Comparison of ENCODE assay signal across 1 cellular context in genomic region chr1:160742428-160743127, GRCh38.
TF ChIP-seq lines count a peak whose summit lies in the region.

No MANE protein-coding gene starts in this region.

TF ChIP-seq in GM12878, 131 proteins besides CTCF, POLR2A, EP300 and RAD21:
- TF ChIP-seq ETV6 (conservative IDR thresholded peaks at IDR 0.05 in 1 of 2, IDR thresholded peaks at IDR 0.05 in 1 of 2; ENCODE audit: borderline replicate concordance in 1 of 2, low read depth in 1 of 2), result no peak
- TF ChIP-seq CBFB (IDR thresholded peaks at IDR 0.05; ENCODE audit: low read depth), result 0 out of 2 replicates have a peak, but pooled peaks have one; percentile 4
- no peak for TF ChIP-seq FOXM1 (IDR thresholded peaks at IDR 0.05; ENCODE audit: low read depth, low read length)
- TF ChIP-seq RUNX3 (IDR thresholded peaks at IDR 0.05; ENCODE audit: low read length), result peak; percentile 62
- 0 out of 2 replicates have a peak, but pooled peaks have one; percentile 6 for TF ChIP-seq BMI1 (IDR thresholded peaks at IDR 0.05; ENCODE audit: borderline replicate concordance)
- TF ChIP-seq POLR2AphosphoS2 (IDR thresholded peaks at IDR 0.05; ENCODE audit: low read depth, low read length), result peak; percentile 11; the same call in 1 of the 2 replicates
- TF ChIP-seq NFYA (IDR thresholded peaks at IDR 0.05; ENCODE audit: borderline replicate concordance, low read depth, low read length), result no peak
- TF ChIP-seq, protein P1, sequence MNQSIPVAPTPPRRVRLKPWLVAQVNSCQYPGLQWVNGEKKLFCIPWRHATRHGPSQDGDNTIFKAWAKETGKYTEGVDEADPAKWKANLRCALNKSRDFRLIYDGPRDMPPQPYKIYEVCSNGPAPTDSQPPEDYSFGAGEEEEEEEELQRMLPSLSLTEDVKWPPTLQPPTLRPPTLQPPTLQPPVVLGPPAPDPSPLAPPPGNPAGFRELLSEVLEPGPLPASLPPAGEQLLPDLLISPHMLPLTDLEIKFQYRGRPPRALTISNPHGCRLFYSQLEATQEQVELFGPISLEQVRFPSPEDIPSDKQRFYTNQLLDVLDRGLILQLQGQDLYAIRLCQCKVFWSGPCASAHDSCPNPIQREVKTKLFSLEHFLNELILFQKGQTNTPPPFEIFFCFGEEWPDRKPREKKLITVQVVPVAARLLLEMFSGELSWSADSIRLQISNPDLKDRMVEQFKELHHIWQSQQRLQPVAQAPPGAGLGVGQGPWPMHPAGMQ (IDR thresholded peaks at IDR 0.05; ENCODE audit: borderline replicate concordance), result no peak
- TF ChIP-seq POU2F2 (IDR thresholded peaks at IDR 0.05; ENCODE audit: borderline replicate concordance, low read depth, low read length), result no peak
- no peak for TF ChIP-seq ATF3 (IDR thresholded peaks at IDR 0.05; ENCODE audit: borderline replicate concordance, extremely low read depth, low read depth, low read length)
- 0 out of 2 replicates have a peak, but pooled peaks have one; percentile 6 for TF ChIP-seq EED (IDR thresholded peaks at IDR 0.05; ENCODE audit: low read depth)
- 0 out of 2 replicates have a peak, but pooled peaks have one; percentile 38 for TF ChIP-seq TCF12 (IDR thresholded peaks at IDR 0.05; ENCODE audit: low read depth, low read length)
- TF ChIP-seq BCLAF1 (IDR thresholded peaks at IDR 0.05), result no peak
- no peak for TF ChIP-seq MAX (IDR thresholded peaks at IDR 0.05; ENCODE audit: low read depth, low read length)
- TF ChIP-seq ESRRA (IDR thresholded peaks at IDR 0.05; ENCODE audit: low read length), result 0 out of 2 replicates have a peak, but pooled peaks have one; percentile 37
- no peak for TF ChIP-seq DPF2 (IDR thresholded peaks at IDR 0.05)
- TF ChIP-seq, protein P2, sequence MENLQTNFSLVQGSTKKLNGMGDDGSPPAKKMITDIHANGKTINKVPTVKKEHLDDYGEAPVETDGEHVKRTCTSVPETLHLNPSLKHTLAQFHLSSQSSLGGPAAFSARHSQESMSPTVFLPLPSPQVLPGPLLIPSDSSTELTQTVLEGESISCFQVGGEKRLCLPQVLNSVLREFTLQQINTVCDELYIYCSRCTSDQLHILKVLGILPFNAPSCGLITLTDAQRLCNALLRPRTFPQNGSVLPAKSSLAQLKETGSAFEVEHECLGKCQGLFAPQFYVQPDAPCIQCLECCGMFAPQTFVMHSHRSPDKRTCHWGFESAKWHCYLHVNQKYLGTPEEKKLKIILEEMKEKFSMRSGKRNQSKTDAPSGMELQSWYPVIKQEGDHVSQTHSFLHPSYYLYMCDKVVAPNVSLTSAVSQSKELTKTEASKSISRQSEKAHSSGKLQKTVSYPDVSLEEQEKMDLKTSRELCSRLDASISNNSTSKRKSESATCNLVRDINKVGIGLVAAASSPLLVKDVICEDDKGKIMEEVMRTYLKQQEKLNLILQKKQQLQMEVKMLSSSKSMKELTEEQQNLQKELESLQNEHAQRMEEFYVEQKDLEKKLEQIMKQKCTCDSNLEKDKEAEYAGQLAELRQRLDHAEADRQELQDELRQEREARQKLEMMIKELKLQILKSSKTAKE (IDR thresholded peaks at IDR 0.05; ENCODE audit: low read depth, poor library complexity, severe bottlenecking), result peak; percentile 9
- TF ChIP-seq NFIC (IDR thresholded peaks at IDR 0.05; ENCODE audit: low read depth, low read length), result no peak
- TF ChIP-seq, protein P3, sequence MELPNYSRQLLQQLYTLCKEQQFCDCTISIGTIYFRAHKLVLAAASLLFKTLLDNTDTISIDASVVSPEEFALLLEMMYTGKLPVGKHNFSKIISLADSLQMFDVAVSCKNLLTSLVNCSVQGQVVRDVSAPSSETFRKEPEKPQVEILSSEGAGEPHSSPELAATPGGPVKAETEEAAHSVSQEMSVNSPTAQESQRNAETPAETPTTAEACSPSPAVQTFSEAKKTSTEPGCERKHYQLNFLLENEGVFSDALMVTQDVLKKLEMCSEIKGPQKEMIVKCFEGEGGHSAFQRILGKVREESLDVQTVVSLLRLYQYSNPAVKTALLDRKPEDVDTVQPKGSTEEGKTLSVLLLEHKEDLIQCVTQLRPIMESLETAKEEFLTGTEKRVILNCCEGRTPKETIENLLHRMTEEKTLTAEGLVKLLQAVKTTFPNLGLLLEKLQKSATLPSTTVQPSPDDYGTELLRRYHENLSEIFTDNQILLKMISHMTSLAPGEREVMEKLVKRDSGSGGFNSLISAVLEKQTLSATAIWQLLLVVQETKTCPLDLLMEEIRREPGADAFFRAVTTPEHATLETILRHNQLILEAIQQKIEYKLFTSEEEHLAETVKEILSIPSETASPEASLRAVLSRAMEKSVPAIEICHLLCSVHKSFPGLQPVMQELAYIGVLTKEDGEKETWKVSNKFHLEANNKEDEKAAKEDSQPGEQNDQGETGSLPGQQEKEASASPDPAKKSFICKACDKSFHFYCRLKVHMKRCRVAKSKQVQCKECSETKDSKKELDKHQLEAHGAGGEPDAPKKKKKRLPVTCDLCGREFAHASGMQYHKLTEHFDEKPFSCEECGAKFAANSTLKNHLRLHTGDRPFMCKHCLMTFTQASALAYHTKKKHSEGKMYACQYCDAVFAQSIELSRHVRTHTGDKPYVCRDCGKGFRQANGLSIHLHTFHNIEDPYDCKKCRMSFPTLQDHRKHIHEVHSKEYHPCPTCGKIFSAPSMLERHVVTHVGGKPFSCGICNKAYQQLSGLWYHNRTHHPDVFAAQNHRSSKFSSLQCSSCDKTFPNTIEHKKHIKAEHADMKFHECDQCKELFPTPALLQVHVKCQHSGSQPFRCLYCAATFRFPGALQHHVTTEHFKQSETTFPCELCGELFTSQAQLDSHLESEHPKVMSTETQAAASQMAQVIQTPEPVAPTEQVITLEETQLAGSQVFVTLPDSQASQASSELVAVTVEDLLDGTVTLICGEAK (IDR thresholded peaks at IDR 0.05; ENCODE audit: borderline replicate concordance), result 0 out of 2 replicates have a peak, but pooled peaks have one; percentile 20
- TF ChIP-seq, protein P4, sequence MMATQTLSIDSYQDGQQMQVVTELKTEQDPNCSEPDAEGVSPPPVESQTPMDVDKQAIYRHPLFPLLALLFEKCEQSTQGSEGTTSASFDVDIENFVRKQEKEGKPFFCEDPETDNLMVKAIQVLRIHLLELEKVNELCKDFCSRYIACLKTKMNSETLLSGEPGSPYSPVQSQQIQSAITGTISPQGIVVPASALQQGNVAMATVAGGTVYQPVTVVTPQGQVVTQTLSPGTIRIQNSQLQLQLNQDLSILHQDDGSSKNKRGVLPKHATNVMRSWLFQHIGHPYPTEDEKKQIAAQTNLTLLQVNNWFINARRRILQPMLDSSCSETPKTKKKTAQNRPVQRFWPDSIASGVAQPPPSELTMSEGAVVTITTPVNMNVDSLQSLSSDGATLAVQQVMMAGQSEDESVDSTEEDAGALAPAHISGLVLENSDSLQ (IDR thresholded peaks at IDR 0.05), result no peak
- TF ChIP-seq ATF7 (IDR thresholded peaks at IDR 0.05; ENCODE audit: low read depth), result no peak; the same call in 1 of the 2 replicates
- TF ChIP-seq IKZF2 (IDR thresholded peaks at IDR 0.05), result peak; percentile 15 to 64; a peak in 3 of 4 replicates
- no peak for TF ChIP-seq NFXL1 (IDR thresholded peaks at IDR 0.05; ENCODE audit: borderline replicate concordance)
- peak; percentile 10; the same call in 1 of the 2 replicates for TF ChIP-seq IKZF1 (conservative IDR thresholded peaks at IDR 0.05)
- TF ChIP-seq ZBED1 (IDR thresholded peaks at IDR 0.05; ENCODE audit: borderline replicate concordance), result 0 out of 2 replicates have a peak, but pooled peaks have one; percentile 17
- TF ChIP-seq BACH1 (IDR thresholded peaks at IDR 0.05; ENCODE audit: borderline replicate concordance), result 0 out of 2 replicates have a peak, but pooled peaks have one; percentile 36
- 0 out of 2 replicates have a peak, but pooled peaks have one; percentile 9 for TF ChIP-seq SMARCA5 (IDR thresholded peaks at IDR 0.05)
- peak; percentile 5; the same call in 1 of the 2 replicates for TF ChIP-seq NR2F1 (conservative IDR thresholded peaks at IDR 0.05)
- TF ChIP-seq BCL11A (IDR thresholded peaks at IDR 0.05; ENCODE audit: low read depth, low read length), result 0 out of 2 replicates have a peak, but pooled peaks have one; percentile 3
- peak; percentile 21; the same call in 1 of the 2 replicates for TF ChIP-seq POLR2AphosphoS5 (IDR thresholded peaks at IDR 0.05; ENCODE audit: low read length)
- 0 out of 2 replicates have a peak, but pooled peaks have one; percentile 25 for TF ChIP-seq STAT3 (IDR thresholded peaks at IDR 0.05; ENCODE audit: low read depth, low read length)
- no peak for TF ChIP-seq SREBF1 (IDR thresholded peaks at IDR 0.05; ENCODE audit: low read length)
- no peak for TF ChIP-seq PRDM15 (CRISPR knock-in tag; IDR thresholded peaks at IDR 0.05)
- TF ChIP-seq TCF3 (IDR thresholded peaks at IDR 0.05; ENCODE audit: borderline replicate concordance, insufficient read depth, low read depth, low read length), result 0 out of 2 replicates have a peak, but pooled peaks have one; percentile 52
